In genomic region chr16:69709456-69710084, GRCh38 we compare ENCODE assay signal across 1 cellular context.
TF ChIP-seq lines count a peak whose summit lies in the region.

No MANE protein-coding gene starts in this region.

TF ChIP-seq in GM23338, 12 proteins besides CTCF, POLR2A, EP300 and RAD21 (continued from another document):
- TF ChIP-seq ZNF331 (CRISPR knock-in tag; IDR thresholded peaks at IDR 0.05; ENCODE audit: low read depth) (no peak), POLR2AphosphoS5 (IDR thresholded peaks at IDR 0.05; ENCODE audit: low read depth) (no peak), JUNB (IDR thresholded peaks at IDR 0.05; ENCODE audit: unreplicated experiment) (no peak), NANOG (IDR thresholded peaks at IDR 0.05; ENCODE audit: borderline replicate concordance) (no peak), CREB1 (CRISPR knock-in tag; IDR thresholded peaks at IDR 0.05; ENCODE audit: low read depth) (no peak), STAT1 (IDR thresholded peaks at IDR 0.05; ENCODE audit: unreplicated experiment) (no peak), REST (IDR thresholded peaks at IDR 0.05; ENCODE audit: unreplicated experiment) (no peak), EZH2phosphoT487 (IDR thresholded peaks at IDR 0.05; ENCODE audit: unreplicated experiment) (no peak), EZH2 (IDR thresholded peaks at IDR 0.05; ENCODE audit: low read depth, unreplicated experiment) (no peak)
TF ChIP-seq in GM23338: peak in this region for 0.
